ENCODE assay signal across 8 cellular contexts in genomic region chr13:110676511-110677204, GRCh38. TPM values are rescaled to one million over a fixed set of nuclear protein-coding genes. Genes with fewer than 3 reads are reported as not detected.
DNase-seq lines count a peak whose midpoint lies in the region; ATAC-seq and TF ChIP-seq lines count a peak whose summit lies in the region.

No MANE protein-coding gene starts in this region.

- no peaks in the 10 kb centered on the region for H3K9me3 ChIP-seq in duodenal mucosa (ENCODE audit: control insufficient read depth in 1 of 2, low read length in 2 of 2)

- H3K9ac ChIP-seq in duodenal mucosa (ENCODE audit: low read depth in 1 of 2, low read length in 2 of 2), result no peak overlapping the region

- ATAC-seq in GM19452 (IDR thresholded peaks at IDR 0.05; ENCODE audit: unreplicated experiment) (peak; percentile 79), HG03354 (IDR thresholded peaks at IDR 0.05; ENCODE audit: poor library complexity, severe bottlenecking, unreplicated experiment) (peak; percentile 75)

- H3K4me1 ChIP-seq in duodenal mucosa (ENCODE audit: control insufficient read depth in 1 of 2, insufficient read depth in 2 of 2, low read length in 2 of 2), result no peaks in the 10 kb centered on the region

- H3K27ac ChIP-seq in duodenal mucosa (ENCODE audit: low read depth, low read length), result peak overlapping the region; percentile 36

- TF ChIP-seq CTCF in GM12864 (IDR thresholded peaks at IDR 0.05; ENCODE audit: low read depth, low read length, missing control alignments), result peak; percentile 27

- H3K27me3 ChIP-seq in duodenal mucosa (ENCODE audit: control insufficient read depth in 1 of 2, insufficient read depth in 2 of 2, low read length in 2 of 2), result no peaks in the 10 kb centered on the region

- H3K36me3 ChIP-seq in duodenal mucosa (ENCODE audit: control insufficient read depth in 1 of 2, insufficient read depth in 2 of 2, low read length in 2 of 2), result peaks cover 12 to 40% of the 10 kb centered on the region in 2 donors

- H3K4me3 ChIP-seq in GM12864 (ENCODE audit: low read depth, low read length), result no peak overlapping the region; the same call in none of the 2 replicates
- H3K4me3 ChIP-seq in duodenal mucosa (ENCODE audit: low read depth in 1 of 2, low read length in 2 of 2), result peak overlapping the region in 1 of 2 donors; percentile 36

- DNase-seq in GM12864 (ENCODE audit: low read depth), result peak; percentile 34
- no peak for DNase-seq in H4 (ENCODE audit: low spot score)
- DNase-seq in iPS-NIHi11 (ENCODE audit: low spot score), result no peak
- no peak for DNase-seq in GDM1 (lab: John Stamatoyannopoulos, UW)
- DNase-seq in ureter (ENCODE audit: low spot score), result no peak

RNA-seq across cellular contexts. Expression of gene CARS2, which starts 29.3 kb away (rescaled TPM):
- total RNA-seq in H4 (2014; rRNA removed; shearing (Covaris generic)), result 24.0 and 28.4 TPM in 2 replicates
- total RNA-seq in ureter, result 86.7 TPM

RNA-seq across cellular contexts. Expression of gene ING1, which starts 36.8 kb away (rescaled TPM):
- 4.7 and 8.4 TPM in 2 replicates for total RNA-seq in H4 (2014; rRNA removed; shearing (Covaris generic))
- 8.8 TPM for total RNA-seq in ureter
